In genomic region chr14:37591311-37591940, GRCh38 we compare ENCODE assay signal across 11 cellular contexts. TPM values are rescaled to one million over a fixed set of nuclear protein-coding genes. Genes with fewer than 3 reads are reported as not detected.
A peak's percentile ranks its signal among the peaks of the same experiment; 100 is the strongest.
DNase-seq lines count a peak whose midpoint lies in the region; ATAC-seq, FAIRE-seq and TF ChIP-seq lines count a peak whose summit lies in the region.
"Had no signal": no experiment of that assay in that cellular context is flagged by ENCODE, and none has a peak within 500 bp of the region (broad histone marks: within the 10 kb centered on the region; RNA-seq: fewer than 3 reads in every experiment).

No MANE protein-coding gene starts in this region.

- peak overlapping the region; percentile 87 to 90 for H3K27ac ChIP-seq in A549
- no peak overlapping the region for H3K27ac ChIP-seq in WERI-Rb-1
- peak overlapping the region; percentile 88 to 97 (median 93) for H3K27ac ChIP-seq in right lobe of liver
- H3K27ac ChIP-seq in substantia nigra (ENCODE audit: low read depth, low read length, poor library complexity, severe bottlenecking), result no peak overlapping the region

- no peaks in the 10 kb centered on the region for H3K9me3 ChIP-seq in A549
- H3K9me3 ChIP-seq in WERI-Rb-1 (ENCODE audit: severe bottlenecking), result peaks cover 6% of the 10 kb centered on the region
- no peaks in the 10 kb centered on the region for H3K9me3 ChIP-seq in right lobe of liver

- H3K4me1 ChIP-seq in A549 (peaks cover 17% of the 10 kb centered on the region), right lobe of liver (peaks cover 0 to 7% (median 0%) of the 10 kb centered on the region in 4 donors)

- intact Hi-C loops in right lobe of liver (cut with DNase I), result loop anchor here in 1 of 2 donors (5.0 kb wide), 1 partner anchor 344 kb away; no protein-coding TSS in a partner anchor

- WGBS in A549 (ENCODE audit: missing lambda C conversion rate), result 29% methylated on average over 20 of the region's 45 CpGs
- WGBS in right lobe of liver (ENCODE audit: insufficient coverage, low coverage, low lambda C conversion rate, missing lambda C conversion rate), result 6% methylated on average over 20 of the region's 45 CpGs

- peak overlapping the region; percentile 92 for H3K4me3 ChIP-seq in A549
- H3K4me3 ChIP-seq in HFF-Myc (replicated peaks; ENCODE audit: low read depth, low read length), result no peak overlapping the region
- no peak overlapping the region for H3K4me3 ChIP-seq in WERI-Rb-1 (ENCODE audit: low read depth, low read length)
- H3K4me3 ChIP-seq in right lobe of liver, result peak overlapping the region; percentile 59 to 85 (median 65)

- H3K4me2 ChIP-seq in A549, result peak overlapping the region; percentile 95

- H3K27me3 ChIP-seq in WERI-Rb-1 (ENCODE audit: insufficient read depth, low read depth, severe bottlenecking) (peaks cover 91% of the 10 kb centered on the region), right lobe of liver (no peaks in the 10 kb centered on the region)

- TF ChIP-seq CTCF in A549 (IDR thresholded peaks at IDR 0.05), result peak; percentile 74
- TF ChIP-seq CTCF in HFF-Myc (IDR thresholded peaks at IDR 0.05; ENCODE audit: low read depth, low read length, missing control alignments), result peak; percentile 16
- 0 out of 2 replicates have a peak, but pooled peaks have one; percentile 16 for TF ChIP-seq CTCF in WERI-Rb-1 (IDR thresholded peaks at IDR 0.05; ENCODE audit: low read depth, low read length)
- peak; percentile 39 to 84 (median 60) for TF ChIP-seq CTCF in right lobe of liver (IDR thresholded peaks at IDR 0.05)

- TF ChIP-seq RAD21 in A549 (conservative IDR thresholded peaks at IDR 0.05 in 1 of 2, IDR thresholded peaks at IDR 0.05 in 1 of 2), result peak; percentile 1 to 50; a peak in 3 of 5 replicates

- FAIRE-seq in A549 (lab: Jason Lieb, UNC), result no peak
- FAIRE-seq: endothelial cell of umbilical vein had no signal

- POLR2A ChIA-PET in A549 (lab: Yijun Ruan, JAX), result no interaction called here

- TF ChIP-seq EP300 in A549 (IDR thresholded peaks at IDR 0.05), result no peak

- CTCF ChIA-PET in A549 (lab: Yijun Ruan, JAX), result interaction anchor here (0.6 to 1.9 kb wide), 14 partner anchors 9 to 434 kb away, joined by 3 to 18 read pairs (median 4); no protein-coding TSS in a partner anchor

- H3K36me3 ChIP-seq in WERI-Rb-1 (no peaks in the 10 kb centered on the region; the same call in 1 of the 2 replicates), right lobe of liver (no peaks in the 10 kb centered on the region)

- ATAC-seq in A549 (peak; percentile 36 to 63), right lobe of liver (peak; percentile 43 to 65 (median 50))
- ATAC-seq: natural killer cell treated with Interleukin-12 subunit alpha and Interleukin-12 subunit beta and Interleukin-15 and Interleukin-18, amount 100 ng/mL, for 72 hours had no signal

- TF ChIP-seq POLR2A in A549 (IDR thresholded peaks at IDR 0.05; ENCODE audit: low read length) (no peak; the same call in 1 of the 2 replicates), right lobe of liver (IDR thresholded peaks at IDR 0.05) (no peak)

- DNase-seq in A549 (ENCODE audit: low read depth in 1 of 2, low spot score in 1 of 2), result peak in 1 of 2 experiments; percentile 80
- no peak for DNase-seq in HFF-Myc (ENCODE audit: extremely low read depth, low read depth)
- DNase-seq in WERI-Rb-1, result no peak
- peak; percentile 78 to 87 (median 84) for DNase-seq in right lobe of liver
- DNase-seq in substantia nigra (lab: John Stamatoyannopoulos, UW), result no peak
- DNase-seq in UCSD-AML1 (lab: John Stamatoyannopoulos, UW; ENCODE audit: unreplicated experiment), result no peak
- DNase-seq in activated naive CD4-positive, alpha-beta T cell treated with anti-CD3 and anti-CD28 coated beads, Interleukin-2, amount 50 U/mL, for 16 hours, result no peak
- no peak for DNase-seq in activated naive CD4-positive, alpha-beta T cell treated with Interleukin-2 at 50 U/mL for 16 hours
- DNase-seq: OCI-M1 had no signal

TF ChIP-seq in A549, 52 proteins besides CTCF, POLR2A, EP300 and RAD21:
- peak; percentile 60; the same call in 2 of the 3 replicates for TF ChIP-seq SMC3 (IDR thresholded peaks at IDR 0.05)
- no peak for TF ChIP-seq HES2 (IDR thresholded peaks at IDR 0.05)
- TF ChIP-seq JUN (IDR thresholded peaks at IDR 0.05), result 0 out of 5 replicates have a peak, but pooled peaks of 1 of the 2 experiments have one; percentile 26
- no peak for TF ChIP-seq ESRRA (IDR thresholded peaks at IDR 0.05; ENCODE audit: borderline replicate concordance, low read length)
- peak; percentile 12; the same call in 1 of the 2 replicates for TF ChIP-seq MAX (IDR thresholded peaks at IDR 0.05)
- TF ChIP-seq ATOH8 (CRISPR knock-in tag; IDR thresholded peaks at IDR 0.05; ENCODE audit: low read depth), result no peak
- no peak for TF ChIP-seq REST (IDR thresholded peaks at IDR 0.05)
- TF ChIP-seq HOXB5 (CRISPR knock-in tag; IDR thresholded peaks at IDR 0.05), result no peak
- TF ChIP-seq ZC3H11A (IDR thresholded peaks at IDR 0.05), result no peak
- TF ChIP-seq RARB (CRISPR knock-in tag; IDR thresholded peaks at IDR 0.05), result no peak
- no peak for TF ChIP-seq FOSB (CRISPR knock-in tag; IDR thresholded peaks at IDR 0.05)

RNA-seq across cellular contexts. Expression of gene FOXA1, which starts 3.6 kb away (rescaled TPM):
- polyA plus RNA-seq in A549 (2011; rRNA removed), result 17.9 and 18.1 TPM in 2 replicates
- polyA plus RNA-seq in A549 (2012; cell fraction: cytosol; rRNA removed), result 11.1 and 15.1 TPM in 2 replicates
- 14.2 and 22.2 TPM in 2 replicates for polyA plus RNA-seq in A549 (2012; cell fraction: nucleus; rRNA removed)
- 5.5 to 5.9 TPM (median 5.8 TPM) in 3 replicates for polyA plus RNA-seq in A549 (2017; fragmentation: RNase III; extraction: RNeasy Plus Mini Kit Qiagen cat#74134 plus additional on column Dnase treatment)
- polyA minus RNA-seq in A549 (2011; rRNA and poly(A)+ RNA removed), result 15.5 and 16.1 TPM in 2 replicates
- 10 to 100 TPM; 29.8 to 35.5 (median 32.5) TPM for total RNA-seq in right lobe of liver
- total RNA-seq: endothelial cell of umbilical vein; natural killer cell treated with Interleukin-12 subunit alpha and Interleukin-12 subunit beta and Interleukin-15 and Interleukin-18, amount 100 ng/mL, for 72 hours had no signal

RNA-seq across cellular contexts. Expression of gene TTC6, which starts 4.0 kb away (rescaled TPM):
- polyA plus RNA-seq in A549 (2011; rRNA removed) (0.79 and 1.7 TPM in 2 replicates), A549 (2017; fragmentation: RNase III; extraction: RNeasy Plus Mini Kit Qiagen cat#74134 plus additional on column Dnase treatment) (0.21 to 0.41 TPM (median 0.34 TPM) in 3 replicates)
- polyA plus RNA-seq in A549 (2012; cell fraction: cytosol; rRNA removed), result 0.18 and 0.22 TPM in 2 replicates
- polyA plus RNA-seq in A549 (2012; cell fraction: nucleus; rRNA removed), result 0.53 and 1.3 TPM in 2 replicates
- polyA minus RNA-seq in A549 (2011; rRNA and poly(A)+ RNA removed), result 1.3 and 1.8 TPM in 2 replicates
- total RNA-seq in right lobe of liver, result 10 to 100 TPM in 1 of 6 experiments, 1 to 10 TPM in 5; 3.7 to 10.4 (median 4.6) TPM
- total RNA-seq: natural killer cell treated with Interleukin-12 subunit alpha and Interleukin-12 subunit beta and Interleukin-15 and Interleukin-18, amount 100 ng/mL, for 72 hours had no signal
- polyA plus RNA-seq: endothelial cell of umbilical vein had no signal

Comparison
In these comparisons a context has a peak if more than half of its experiments do, and no peak if none do; other contexts are left out.
1. DNase-seq: peak in right lobe of liver (3 of 3); none in HFF-Myc (single experiment), WERI-Rb-1 (single experiment), substantia nigra (0 of 49), UCSD-AML1 (single experiment), activated naive CD4-positive, alpha-beta T cell treated with anti-CD3 and anti-CD28 coated beads, Interleukin-2, amount 50 U/mL, for 16 hours (single experiment) and activated naive CD4-positive, alpha-beta T cell treated with Interleukin-2 at 50 U/mL for 16 hours (single experiment).
2. H3K27ac ChIP-seq: peak in A549 (2 of 2) and right lobe of liver (3 of 3); none in WERI-Rb-1 (single experiment) and substantia nigra (single experiment).
3. H3K4me3 ChIP-seq: peak in A549 (single experiment) and right lobe of liver (3 of 3); none in HFF-Myc (single experiment) and WERI-Rb-1 (single experiment).
4. CTCF ChIP-seq: peak in every context shown above with its lines; median percentile 74 in A549; 60 in right lobe of liver; 16 in HFF-Myc; 16 in WERI-Rb-1.